9 cellular contexts compared by ENCODE assay signal in genomic region chr5:108919591-108920326, GRCh38.
DNase-seq lines count a peak whose midpoint lies in the region; ATAC-seq and TF ChIP-seq lines count a peak whose summit lies in the region.
"Had no signal": no experiment of that assay in that cellular context is flagged by ENCODE, and none has a peak within 500 bp of the region (broad histone marks: within the 10 kb centered on the region; RNA-seq: fewer than 3 reads in every experiment).

No MANE protein-coding gene starts in this region.

- H3K4me2 ChIP-seq in neural progenitor cell = no peak overlapping the region

- no peaks in the 10 kb centered on the region for H3K4me1 Mint-ChIP-seq in activated T-helper 17 cell treated with anti-CD3 and anti-CD28 coated beads, Interleukin-2, amount 50 U/mL, for 72 hours
- no peaks in the 10 kb centered on the region for H3K4me1 Mint-ChIP-seq in neural progenitor cell

- H3K9me3 Mint-ChIP-seq in activated T-helper 17 cell treated with anti-CD3 and anti-CD28 coated beads, Interleukin-2, amount 50 U/mL, for 72 hours = no peaks in the 10 kb centered on the region
- no peaks in the 10 kb centered on the region for H3K9me3 Mint-ChIP-seq in neural progenitor cell

- H3K36me3 ChIP-seq in neural progenitor cell (no peaks in the 10 kb centered on the region), upper lobe of left lung (no peaks in the 10 kb centered on the region)

- no peaks in the 10 kb centered on the region for H3F3A ChIP-seq in neural progenitor cell (ENCODE audit: low read depth)

- ATAC-seq in HG02884 (IDR thresholded peaks at IDR 0.05; ENCODE audit: unreplicated experiment) = peak; percentile 78
- ATAC-seq in activated T-helper 17 cell treated with anti-CD3 and anti-CD28 coated beads, Interleukin-2, amount 50 U/mL, for 72 hours (replicated peaks) = peak; percentile 43
- no peak for ATAC-seq in upper lobe of left lung (ENCODE audit: low FRiP score in 2 of 2)

- no peaks in the 10 kb centered on the region for H3K4me1 ChIP-seq in neural progenitor cell
- H3K4me1 ChIP-seq in upper lobe of left lung = no peaks in the 10 kb centered on the region

- no peaks in the 10 kb centered on the region for H3K79me2 ChIP-seq in neural progenitor cell (ENCODE audit: low read depth)

- H2AFZ ChIP-seq in neural progenitor cell (replicated peaks) = no peak overlapping the region

- H3K27ac Mint-ChIP-seq in activated T-helper 17 cell treated with anti-CD3 and anti-CD28 coated beads, Interleukin-2, amount 50 U/mL, for 72 hours = no peak overlapping the region
- H3K27ac Mint-ChIP-seq in neural progenitor cell = no peak overlapping the region

- no peaks in the 10 kb centered on the region for H3K27me3 Mint-ChIP-seq in activated T-helper 17 cell treated with anti-CD3 and anti-CD28 coated beads, Interleukin-2, amount 50 U/mL, for 72 hours
- no peaks in the 10 kb centered on the region for H3K27me3 Mint-ChIP-seq in neural progenitor cell (ENCODE audit: insufficient read depth, low read depth)

- WGBS in upper lobe of left lung, 2 donors = 78 to 85% methylated on average over 2 of the region's 2 CpGs

- no peak for TF ChIP-seq EP300 in upper lobe of left lung (IDR thresholded peaks at IDR 0.05)

- H3K4me3 Mint-ChIP-seq in activated T-helper 17 cell treated with anti-CD3 and anti-CD28 coated beads, Interleukin-2, amount 50 U/mL, for 72 hours = no peak overlapping the region
- no peak overlapping the region for H3K4me3 Mint-ChIP-seq in neural progenitor cell

- DNase-seq in GM10266 (ENCODE audit: extremely low spot score) (peak; percentile 3), neural progenitor cell (ENCODE audit: low spot score) (no peak), upper lobe of left lung (no peak), SW480 (ENCODE audit: low spot score) (no peak), NCI-H1694 treated with DMSO at 0.1 percent for 48 hours (lab: John Stamatoyannopoulos, UW) (no peak), ACHN (no peak)
- DNase-seq: EL had no signal

- no peak for TF ChIP-seq POLR2A in upper lobe of left lung (IDR thresholded peaks at IDR 0.05)

- H3K27ac ChIP-seq in neural progenitor cell = no peak overlapping the region
- no peak overlapping the region for H3K27ac ChIP-seq in upper lobe of left lung

- H3K4me3 ChIP-seq in neural progenitor cell = no peak overlapping the region
- H3K4me3 ChIP-seq in upper lobe of left lung = no peak overlapping the region

- H4K20me1 ChIP-seq in neural progenitor cell (ENCODE audit: low read depth) = no peaks in the 10 kb centered on the region

- H3K9ac ChIP-seq in neural progenitor cell = no peak overlapping the region

- TF ChIP-seq CTCF in GM10266 (IDR thresholded peaks at IDR 0.05; ENCODE audit: control insufficient read depth, insufficient read depth, low read depth, missing control alignments) = peak; percentile 11
- TF ChIP-seq CTCF in neural progenitor cell (IDR thresholded peaks at IDR 0.05) = peak; percentile 30
- TF ChIP-seq CTCF in upper lobe of left lung (IDR thresholded peaks at IDR 0.05) = no peak

- H3K9me3 ChIP-seq in neural progenitor cell (ENCODE audit: low read depth) (no peaks in the 10 kb centered on the region), upper lobe of left lung (no peaks in the 10 kb centered on the region)

- in situ Hi-C loops in ACHN (cut with HindIII; ENCODE audit: low pct_ligation_motif_present, low pct_unique_long_range_greater_than_20kb, low sequenced_read_pairs) = no loop called here

- H3K27me3 ChIP-seq in neural progenitor cell = no peaks in the 10 kb centered on the region
- H3K27me3 ChIP-seq in upper lobe of left lung = no peaks in the 10 kb centered on the region

- no peaks in the 10 kb centered on the region for H3K36me3 Mint-ChIP-seq in activated T-helper 17 cell treated with anti-CD3 and anti-CD28 coated beads, Interleukin-2, amount 50 U/mL, for 72 hours (ENCODE audit: low read depth)
- H3K36me3 Mint-ChIP-seq in neural progenitor cell = no peaks in the 10 kb centered on the region

Comparison
In these comparisons a context has a peak if more than half of its experiments do, and no peak if none do; other contexts are left out.
1. CTCF ChIP-seq: peak in GM10266 (single experiment) and neural progenitor cell (single experiment); none in upper lobe of left lung (0 of 6).
2. ATAC-seq: peak in HG02884 (single experiment) and activated T-helper 17 cell treated with anti-CD3 and anti-CD28 coated beads, Interleukin-2, amount 50 U/mL, for 72 hours (single experiment); none in upper lobe of left lung (0 of 2).